ENCODE assay signal across 8 cellular contexts in the genomic region with DNA sequence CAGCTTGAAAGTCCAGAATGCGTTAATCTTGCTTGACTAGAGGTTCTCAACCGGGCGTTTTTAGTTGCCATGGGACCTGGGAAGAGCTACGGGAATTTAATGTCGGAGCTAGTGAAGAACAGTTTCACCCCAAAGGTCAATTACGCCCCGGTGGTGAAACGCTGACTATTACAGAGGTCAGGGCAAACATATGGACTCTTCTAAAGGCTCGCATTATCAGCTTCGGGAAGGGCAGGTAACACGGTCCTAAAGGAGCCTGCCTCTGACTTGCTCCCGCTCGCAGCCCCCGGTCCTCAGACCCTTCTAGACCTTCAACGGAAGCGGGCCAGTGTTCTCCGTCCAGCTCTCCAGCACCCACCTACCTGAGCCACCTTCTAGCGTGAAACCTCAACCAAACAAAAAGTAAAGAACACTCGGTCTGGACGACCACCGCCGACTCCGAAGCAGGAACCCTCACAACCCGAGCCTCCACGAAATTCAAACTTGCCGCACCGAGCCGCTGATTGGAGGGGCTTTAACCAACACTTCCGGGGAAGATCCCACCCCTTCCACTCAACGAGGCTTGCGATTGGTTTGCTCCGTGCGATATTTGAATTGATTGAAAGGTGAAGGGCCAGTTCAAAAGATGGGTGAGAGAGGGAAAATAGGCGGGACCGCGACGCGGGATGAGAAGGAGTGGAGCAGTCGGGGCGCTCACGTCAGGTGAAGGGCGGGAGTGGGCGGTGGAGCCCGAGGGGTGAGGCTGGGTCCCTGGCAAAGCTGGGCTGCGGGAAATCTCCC. TPM values are rescaled to one million over a fixed set of nuclear protein-coding genes. Genes with fewer than 3 reads are reported as not detected.
A peak's percentile ranks its signal among the peaks of the same experiment; 100 is the strongest.
DNase-seq lines count a peak whose midpoint lies in the region; ATAC-seq and TF ChIP-seq lines count a peak whose summit lies in the region.

A gene with protein sequence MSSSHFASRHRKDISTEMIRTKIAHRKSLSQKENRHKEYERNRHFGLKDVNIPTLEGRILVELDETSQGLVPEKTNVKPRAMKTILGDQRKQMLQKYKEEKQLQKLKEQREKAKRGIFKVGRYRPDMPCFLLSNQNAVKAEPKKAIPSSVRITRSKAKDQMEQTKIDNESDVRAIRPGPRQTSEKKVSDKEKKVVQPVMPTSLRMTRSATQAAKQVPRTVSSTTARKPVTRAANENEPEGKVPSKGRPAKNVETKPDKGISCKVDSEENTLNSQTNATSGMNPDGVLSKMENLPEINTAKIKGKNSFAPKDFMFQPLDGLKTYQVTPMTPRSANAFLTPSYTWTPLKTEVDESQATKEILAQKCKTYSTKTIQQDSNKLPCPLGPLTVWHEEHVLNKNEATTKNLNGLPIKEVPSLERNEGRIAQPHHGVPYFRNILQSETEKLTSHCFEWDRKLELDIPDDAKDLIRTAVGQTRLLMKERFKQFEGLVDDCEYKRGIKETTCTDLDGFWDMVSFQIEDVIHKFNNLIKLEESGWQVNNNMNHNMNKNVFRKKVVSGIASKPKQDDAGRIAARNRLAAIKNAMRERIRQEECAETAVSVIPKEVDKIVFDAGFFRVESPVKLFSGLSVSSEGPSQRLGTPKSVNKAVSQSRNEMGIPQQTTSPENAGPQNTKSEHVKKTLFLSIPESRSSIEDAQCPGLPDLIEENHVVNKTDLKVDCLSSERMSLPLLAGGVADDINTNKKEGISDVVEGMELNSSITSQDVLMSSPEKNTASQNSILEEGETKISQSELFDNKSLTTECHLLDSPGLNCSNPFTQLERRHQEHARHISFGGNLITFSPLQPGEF (minus strand): TSS at position 485 of the 780 bp plus-strand sequence. CDS start 2,406 bp downstream, outside the sequence.

- H3K4me2 ChIP-seq in smooth muscle cell = peak within 1 kb of the TSS; percentile 87

- peaks cover 32% of the 10 kb centered on the region for H3K79me2 ChIP-seq in smooth muscle cell (ENCODE audit: low read depth)

- H4K20me1 ChIP-seq in smooth muscle cell (ENCODE audit: low read depth) = no peaks in the 10 kb centered on the region

- no peaks in the 10 kb centered on the region for H3K27me3 ChIP-seq in smooth muscle cell (ENCODE audit: low read depth)

- peak within 1 kb of the TSS; percentile 22 for H3K27ac ChIP-seq in smooth muscle cell (ENCODE audit: low read depth)

- H3K36me3 ChIP-seq in smooth muscle cell (ENCODE audit: low read depth) = no peaks in the 10 kb centered on the region

- H3K9me3 ChIP-seq in smooth muscle cell (replicated peaks; ENCODE audit: low read depth) = no peaks in the 10 kb centered on the region

- peak within 1 kb of the TSS; percentile 98 for H2AFZ ChIP-seq in smooth muscle cell (ENCODE audit: low read depth)

- DNase-seq in AG09309 (ENCODE audit: low read depth) = peak; percentile 80
- DNase-seq in NCI-H226 = peak; percentile 98
- DNase-seq in cardiac fibroblast (ENCODE audit: low read depth in 2 of 2) = peak; percentile 95 to 97
- peak; percentile 97 for DNase-seq in iPS-NIHi7 (ENCODE audit: extremely low spot score)
- DNase-seq in smooth muscle cell (lab: John Stamatoyannopoulos, UW; ENCODE audit: unreplicated experiment) = peak; percentile 47

- no peaks in the 10 kb centered on the region for H3F3A ChIP-seq in smooth muscle cell (ENCODE audit: low read depth)

- H3K4me3 ChIP-seq in AG09309 (ENCODE audit: control insufficient read depth, low read depth, low read length) (peak within 1 kb of the TSS; percentile 87), WI38 (ENCODE audit: low read depth, low read length) (peak within 1 kb of the TSS; percentile 94), cardiac fibroblast (replicated peaks in 1 of 2; ENCODE audit: low read depth in 2 of 2, low read length in 2 of 2) (peak within 1 kb of the TSS; percentile 73 to 75), smooth muscle cell (peak within 1 kb of the TSS; percentile 74)

- H3K9ac ChIP-seq in smooth muscle cell (ENCODE audit: low read depth) = peak within 1 kb of the TSS; percentile 42

- WGBS in smooth muscle cell (ENCODE audit: low lambda C conversion rate) = under 1% methylated on average over 45 of the region's 45 CpGs

- ATAC-seq in GM19023 (IDR thresholded peaks at IDR 0.05; ENCODE audit: unreplicated experiment) (peak; percentile 96), HG03196 (IDR thresholded peaks at IDR 0.05; ENCODE audit: unreplicated experiment) (peak; percentile 96)

- no peaks in the 10 kb centered on the region for H3K4me1 ChIP-seq in smooth muscle cell (ENCODE audit: low read depth)

- TF ChIP-seq CTCF in AG09309 (IDR thresholded peaks at IDR 0.05; ENCODE audit: control insufficient read depth, insufficient read depth, low read depth, low read length, missing control alignments) (no peak), WI38 (IDR thresholded peaks at IDR 0.05; ENCODE audit: low read depth, low read length) (no peak), cardiac fibroblast (IDR thresholded peaks at IDR 0.05; ENCODE audit: low read depth, low read length) (no peak), smooth muscle cell (IDR thresholded peaks at IDR 0.05; ENCODE audit: borderline replicate concordance, insufficient read depth, poor library complexity, severe bottlenecking) (no peak)

RNA-seq across cellular contexts. Expression of the gene that starts here (rescaled TPM):
- 5.3 and 8.0 TPM in 2 replicates for total RNA-seq in smooth muscle cell
- polyA plus RNA-seq in smooth muscle cell = 5.3 and 7.5 TPM in 2 replicates

Comparison
In these comparisons a context has a peak if more than half of its experiments do, and no peak if none do; other contexts are left out.
1. Peak in every context shown above with its lines: DNase-seq, ATAC-seq, H3K4me3 ChIP-seq and H3K27ac ChIP-seq.
2. DNase-seq: peak in every context shown above with its lines; median percentile 98 in NCI-H226; 97 in iPS-NIHi7; 96 in cardiac fibroblast; 80 in AG09309; 47 in smooth muscle cell.